20 cellular contexts compared by ENCODE assay signal in genomic region chr5:129639331-129639730, GRCh38.
DNase-seq lines count a peak whose midpoint lies in the region; ATAC-seq, FAIRE-seq and TF ChIP-seq lines count a peak whose summit lies in the region.
"Had no signal": no experiment of that assay in that cellular context is flagged by ENCODE, and none has a peak within 500 bp of the region (broad histone marks: within the 10 kb centered on the region; RNA-seq: fewer than 3 reads in every experiment).

No MANE protein-coding gene starts in this region.

- H3K36me3 ChIP-seq in bronchial epithelial cell (ENCODE audit: control insufficient read depth, insufficient read depth, low read length): no peaks in the 10 kb centered on the region

- H3K9me3 Mint-ChIP-seq in activated CD4-positive, alpha-beta T cell treated with anti-CD3 and anti-CD28 coated beads for 36 hours (ENCODE audit: low read depth): peaks cover 3% of the 10 kb centered on the region

- TF ChIP-seq CTCF in bronchial epithelial cell (IDR thresholded peaks at IDR 0.05; ENCODE audit: insufficient read depth, low read length, severe bottlenecking): no peak

- no peak for ATAC-seq in activated CD4-positive, alpha-beta T cell treated with anti-CD3 and anti-CD28 coated beads for 36 hours
- ATAC-seq: GM12878 had no signal

- POLR2A ChIA-PET in activated CD4-positive, alpha-beta T cell treated with anti-CD3 and anti-CD28 coated beads for 36 hours (lab: Charles Lee): no interaction called here

- H3K4me3 ChIP-seq in bronchial epithelial cell (ENCODE audit: low read depth, low read length): no peak overlapping the region
- H3K4me3 ChIP-seq: GM12878, GM23248 had no signal

- intact Hi-C loops in activated CD4-positive, alpha-beta T cell treated with anti-CD3 and anti-CD28 coated beads for 36 hours (cut with DNase I, micrococcal nuclease): no loop called here

- FAIRE-seq in bronchial epithelial cell (lab: Jason Lieb, UNC): no peak
- FAIRE-seq: GM12878, GM19239, H1 had no signal

- H3K27me3 Mint-ChIP-seq in activated CD4-positive, alpha-beta T cell treated with anti-CD3 and anti-CD28 coated beads for 36 hours: peaks cover 4% of the 10 kb centered on the region
- H3K27me3 Mint-ChIP-seq: CD4-positive, alpha-beta memory T cell had no signal

- no peak overlapping the region for H3K27ac Mint-ChIP-seq in activated CD4-positive, alpha-beta T cell treated with anti-CD3 and anti-CD28 coated beads for 36 hours
- H3K27ac Mint-ChIP-seq: CD4-positive, alpha-beta memory T cell had no signal

- CTCF ChIA-PET in activated CD4-positive, alpha-beta T cell treated with anti-CD3 and anti-CD28 coated beads for 36 hours (lab: Charles Lee): no interaction called here

- H3K4me1 Mint-ChIP-seq in activated CD4-positive, alpha-beta T cell treated with anti-CD3 and anti-CD28 coated beads for 36 hours: no peaks in the 10 kb centered on the region
- H3K4me1 Mint-ChIP-seq: CD4-positive, alpha-beta memory T cell had no signal

- no peaks in the 10 kb centered on the region for H3K27me3 ChIP-seq in bronchial epithelial cell (ENCODE audit: control insufficient read depth, insufficient read depth, low read length)

- no peak overlapping the region for H3K4me3 Mint-ChIP-seq in activated CD4-positive, alpha-beta T cell treated with anti-CD3 and anti-CD28 coated beads for 36 hours
- H3K4me3 Mint-ChIP-seq: CD4-positive, alpha-beta memory T cell had no signal

- peak; percentile 3 for DNase-seq in NCI-H748 (lab: John Stamatoyannopoulos, UW; ENCODE audit: unreplicated experiment)
- no peak for DNase-seq in NCI-H748 treated with DMSO at 0.1 percent for 48 hours (lab: John Stamatoyannopoulos, UW)
- peak; percentile 11 for DNase-seq in DMS53 (lab: John Stamatoyannopoulos, UW)
- peak; percentile 17 for DNase-seq in DMS53 treated with DMSO at 0.1 percent for 48 hours (lab: John Stamatoyannopoulos, UW; ENCODE audit: unreplicated experiment)
- peak; percentile 4 for DNase-seq in bronchial epithelial cell (ENCODE audit: low read depth)
- no peak for DNase-seq in MV-4-11 (lab: John Stamatoyannopoulos, UW)
- DNase-seq in activated CD4-positive, alpha-beta T cell treated with anti-CD3 and anti-CD28 coated beads for 36 hours: no peak
- DNase-seq: C1 segment of cervical spinal cord; Calu3; CD4-positive, alpha-beta memory T cell; COR-L47; DMS79; EL; GDM1; GM23248; H7; HCEC 1CT had no signal

- H3K36me3 Mint-ChIP-seq in activated CD4-positive, alpha-beta T cell treated with anti-CD3 and anti-CD28 coated beads for 36 hours (ENCODE audit: low read depth): no peaks in the 10 kb centered on the region
- H3K36me3 Mint-ChIP-seq: CD4-positive, alpha-beta memory T cell had no signal

Comparison
In these comparisons a context has a peak if more than half of its experiments do, and no peak if none do; other contexts are left out.
1. DNase-seq: peak in NCI-H748 (single experiment), DMS53 (single experiment), DMS53 treated with DMSO at 0.1 percent for 48 hours (single experiment) and bronchial epithelial cell (single experiment); none in NCI-H748 treated with DMSO at 0.1 percent for 48 hours (single experiment), MV-4-11 (single experiment) and activated CD4-positive, alpha-beta T cell treated with anti-CD3 and anti-CD28 coated beads for 36 hours (single experiment).